In genomic region chrX:9682456-9682855, GRCh38 we compare ENCODE assay signal across 11 cellular contexts.
DNase-seq lines count a peak whose midpoint lies in the region; ATAC-seq, FAIRE-seq and TF ChIP-seq lines count a peak whose summit lies in the region.
"Had no signal": no experiment of that assay in that cellular context is flagged by ENCODE, and none has a peak within 500 bp of the region (broad histone marks: within the 10 kb centered on the region; RNA-seq: fewer than 3 reads in every experiment).

No MANE protein-coding gene starts in this region.

- WGBS in pancreas, 2 donors, result 27 to 35% methylated on average over 10 of the region's 10 CpGs

- DNase-seq in DND-41 (no peak), fibroblast of pulmonary artery (ENCODE audit: low read depth) (peak; percentile 50), pancreas (no peak), DMS53 treated with DMSO at 0.1 percent for 48 hours (lab: John Stamatoyannopoulos, UW; ENCODE audit: unreplicated experiment) (no peak), GM12891 (ENCODE audit: insufficient read length, low spot score) (no peak)
- DNase-seq in NK-92 treated with Interleukin-12 subunit alpha and Interleukin-12 subunit beta, amount 100 ng/mL, for 24 hours (lab: John Stamatoyannopoulos, UW), result no peak
- DNase-seq in central memory CD4-positive, alpha-beta T cell, result no peak
- DNase-seq: activated CD4-positive, alpha-beta T cell treated with anti-CD3 and anti-CD28 coated beads, Interleukin-2, amount 10 ng/mL, durations not matched to agents 24 days and 14 days; activated naive CD4-positive, alpha-beta T cell; kidney glomerular epithelial cell had no signal

- intact Hi-C loops in pancreas (cut with DNase I), result no loop called here

- no peak overlapping the region for H3K4me2 ChIP-seq in DND-41 (ENCODE audit: insufficient read depth, low read length)

- H2AFZ ChIP-seq in DND-41 (ENCODE audit: low read depth, low read length), result no peak overlapping the region

- no peak for FAIRE-seq in pancreas (lab: Jason Lieb, UNC)
- no peak for FAIRE-seq in GM12891 (lab: Jason Lieb, UNC)

- no peaks in the 10 kb centered on the region for H4K20me1 ChIP-seq in DND-41 (ENCODE audit: insufficient read depth, low read length)

- ATAC-seq in DND-41 (ENCODE audit: insufficient read depth, low read depth) (no peak), SK-N-SH treated with all-trans-retinoic acid at 6 μM for 48 hours (peak; percentile 57), pancreas (peak in 3 of 4 donors; percentile 66 to 72 (median 70))

- TF ChIP-seq CTCF in DND-41 (IDR thresholded peaks at IDR 0.05; ENCODE audit: borderline replicate concordance, extremely low read depth, low read length, poor library complexity, severe bottlenecking) (peak; percentile 8), fibroblast of pulmonary artery (IDR thresholded peaks at IDR 0.05; ENCODE audit: low read length, missing control alignments) (peak; percentile 25), pancreas (IDR thresholded peaks at IDR 0.05) (no peak)

- H3K27me3 ChIP-seq in DND-41 (ENCODE audit: insufficient read depth, low read length, poor library complexity) (no peaks in the 10 kb centered on the region), pancreas (no peaks in the 10 kb centered on the region)

- H3K36me3 ChIP-seq in DND-41 (ENCODE audit: insufficient read depth, low read length) (no peaks in the 10 kb centered on the region), pancreas (no peaks in the 10 kb centered on the region)

- TF ChIP-seq POLR2A in GM12891 (IDR thresholded peaks at IDR 0.05; ENCODE audit: low read depth, low read length), result no peak

- H3K9me3 ChIP-seq in DND-41 (ENCODE audit: insufficient read depth, low read length, severe bottlenecking), result no peaks in the 10 kb centered on the region
- H3K9me3 ChIP-seq in pancreas, result no peaks in the 10 kb centered on the region

- no peak overlapping the region for H3K4me3 ChIP-seq in DND-41 (ENCODE audit: low read depth in 1 of 2, low read length in 2 of 2)
- no peak overlapping the region for H3K4me3 ChIP-seq in fibroblast of pulmonary artery (replicated peaks; ENCODE audit: low read depth, low read length)
- H3K4me3 ChIP-seq in pancreas, result no peak overlapping the region

- no peaks in the 10 kb centered on the region for H3K4me1 ChIP-seq in DND-41 (ENCODE audit: insufficient read depth, low read length)
- H3K4me1 ChIP-seq in pancreas, result no peaks in the 10 kb centered on the region

- no peak overlapping the region for H3K27ac ChIP-seq in DND-41 (ENCODE audit: low read length)
- H3K27ac ChIP-seq in pancreas, result no peak overlapping the region

- H3K9ac ChIP-seq in DND-41 (ENCODE audit: low read depth, low read length), result no peak overlapping the region

- H3K79me2 ChIP-seq in DND-41 (ENCODE audit: insufficient read depth, low read length), result no peaks in the 10 kb centered on the region

TF ChIP-seq in SK-N-SH treated with all-trans-retinoic acid at 6 μM for 48 hours, 23 proteins besides CTCF, POLR2A, EP300 and RAD21 (continues in another document):
- TF ChIP-seq ARNTL (CRISPR knock-in tag; IDR thresholded peaks at IDR 0.05; ENCODE audit: borderline replicate concordance, low read depth) (no peak), ESRRG (CRISPR knock-in tag; IDR thresholded peaks at IDR 0.05) (no peak), CSDC2 (CRISPR knock-in tag; IDR thresholded peaks at IDR 0.05) (no peak), ZNF565 (CRISPR knock-in tag; conservative IDR thresholded peaks at IDR 0.05; ENCODE audit: low read depth) (no peak), PATZ1 (CRISPR knock-in tag; IDR thresholded peaks at IDR 0.05; ENCODE audit: borderline replicate concordance) (no peak), ZFP3 (CRISPR knock-in tag; IDR thresholded peaks at IDR 0.05) (no peak), CSRNP3 (CRISPR knock-in tag; IDR thresholded peaks at IDR 0.05) (no peak)

TF ChIP-seq in GM12891, 5 proteins besides CTCF, POLR2A, EP300 and RAD21:
- TF ChIP-seq SPI1 (IDR thresholded peaks at IDR 0.05; ENCODE audit: low read depth, low read length) (no peak), POLR2AphosphoS5 (IDR thresholded peaks at IDR 0.05; ENCODE audit: low read depth, low read length) (no peak), POU2F2 (IDR thresholded peaks at IDR 0.05; ENCODE audit: low read depth, low read length) (no peak), PAX5 (IDR thresholded peaks at IDR 0.05; ENCODE audit: insufficient read depth, low read length, severe bottlenecking) (no peak)

Comparison
In these comparisons a context has a peak if more than half of its experiments do, and no peak if none do; other contexts are left out.
1. CTCF ChIP-seq: peak in DND-41 (single experiment) and fibroblast of pulmonary artery (single experiment); none in pancreas (0 of 4).